1 cellular context compared by ENCODE assay signal in genomic region chr19:51366050-51366998, GRCh38.
TF ChIP-seq lines count a peak whose summit lies in the region.

TSS of gene ETFB (minus strand) at chr19:51366388. CDS start at chr19:51366326, 62 bp downstream.

TF ChIP-seq in HepG2, 621 proteins besides CTCF, POLR2A, EP300 and RAD21 (continued from another document and continues in another):
- TF ChIP-seq ZNF780A (CRISPR knock-in tag; IDR thresholded peaks at IDR 0.05) (peak; percentile 73), ZNF230 (CRISPR knock-in tag; IDR thresholded peaks at IDR 0.05) (no peak), ZBTB4 (CRISPR knock-in tag; IDR thresholded peaks at IDR 0.05; ENCODE audit: borderline replicate concordance) (no peak), ZNF557 (CRISPR knock-in tag; IDR thresholded peaks at IDR 0.05) (no peak), ZBTB26 (CRISPR knock-in tag; IDR thresholded peaks at IDR 0.05; ENCODE audit: borderline replicate concordance) (peak; percentile 9; the same call in 1 of the 2 replicates), IRF2 (CRISPR knock-in tag; IDR thresholded peaks at IDR 0.05) (no peak; the same call in 1 of the 2 replicates), ZFP82 (CRISPR knock-in tag; IDR thresholded peaks at IDR 0.05; ENCODE audit: borderline replicate concordance) (peak; percentile 15; the same call in 1 of the 2 replicates), WIZ (CRISPR knock-in tag; IDR thresholded peaks at IDR 0.05) (no peak), PLSCR1 (CRISPR knock-in tag; IDR thresholded peaks at IDR 0.05; ENCODE audit: borderline replicate concordance) (no peak), TAF1 (CRISPR knock-in tag; IDR thresholded peaks at IDR 0.05) (peak; percentile 82), FOXP1 (IDR thresholded peaks at IDR 0.05) (no peak), FOXP1 (CRISPR knock-in tag; IDR thresholded peaks at IDR 0.05) (no peak), ATF2 (CRISPR knock-in tag; IDR thresholded peaks at IDR 0.05) (no peak), SIX4 (CRISPR knock-in tag; IDR thresholded peaks at IDR 0.05) (no peak; the same call in 1 of the 2 replicates), ZNF431 (CRISPR knock-in tag; IDR thresholded peaks at IDR 0.05; ENCODE audit: borderline replicate concordance, low read depth) (no peak), STAG1 (CRISPR knock-in tag; IDR thresholded peaks at IDR 0.05) (no peak), ZSCAN29 (CRISPR knock-in tag; conservative IDR thresholded peaks at IDR 0.05) (no peak), ZNF614 (CRISPR knock-in tag; IDR thresholded peaks at IDR 0.05; ENCODE audit: borderline replicate concordance) (no peak), NFE2L2 (IDR thresholded peaks at IDR 0.05; ENCODE audit: low read length) (no peak), ZNF777 (CRISPR knock-in tag; IDR thresholded peaks at IDR 0.05) (no peak; the same call in 1 of the 2 replicates), ZNF879 (CRISPR knock-in tag; IDR thresholded peaks at IDR 0.05) (no peak), MZF1 (CRISPR knock-in tag; IDR thresholded peaks at IDR 0.05; ENCODE audit: borderline replicate concordance) (no peak), NCOA2 (CRISPR knock-in tag; IDR thresholded peaks at IDR 0.05) (no peak; the same call in 1 of the 2 replicates), MLLT10 (CRISPR knock-in tag; IDR thresholded peaks at IDR 0.05) (no peak), FOXM1 (CRISPR knock-in tag; IDR thresholded peaks at IDR 0.05) (no peak), AKAP8 (CRISPR knock-in tag; IDR thresholded peaks at IDR 0.05) (peak; percentile 69), U2AF1 (optimal IDR thresholded peaks at IDR 0.05; ENCODE audit: low read depth, low read length) (peak; percentile 18), RORA (CRISPR knock-in tag; IDR thresholded peaks at IDR 0.05) (no peak), ZNF703 (CRISPR knock-in tag; IDR thresholded peaks at IDR 0.05; ENCODE audit: borderline replicate concordance) (no peak), HMG20B (CRISPR knock-in tag; conservative IDR thresholded peaks at IDR 0.05) (no peak), HOXA9 (CRISPR knock-in tag; IDR thresholded peaks at IDR 0.05; ENCODE audit: borderline replicate concordance) (no peak), HMGXB4 (CRISPR knock-in tag; IDR thresholded peaks at IDR 0.05; ENCODE audit: borderline replicate concordance in 1 of 2, low read depth in 1 of 2) (no peak; a peak in 2 of 4 replicates), ZBTB33 (CRISPR knock-in tag; IDR thresholded peaks at IDR 0.05) (no peak), MAFF (IDR thresholded peaks at IDR 0.05; ENCODE audit: low read depth, low read length) (no peak), XRCC5 (optimal IDR thresholded peaks at IDR 0.05; ENCODE audit: low read length) (peak; percentile 19), AHR (CRISPR knock-in tag; IDR thresholded peaks at IDR 0.05) (no peak), SALL1 (CRISPR knock-in tag; IDR thresholded peaks at IDR 0.05) (peak; percentile 15; the same call in 1 of the 2 replicates), PLRG1 (conservative IDR thresholded peaks at IDR 0.05) (no peak), EED (CRISPR knock-in tag; IDR thresholded peaks at IDR 0.05) (peak; percentile 67; the same call in 1 of the 2 replicates), MXD3 (CRISPR knock-in tag; IDR thresholded peaks at IDR 0.05) (no peak; the same call in 1 of the 2 replicates), ESRRA (CRISPR knock-in tag; IDR thresholded peaks at IDR 0.05; ENCODE audit: low read depth) (no peak), SRY (CRISPR knock-in tag; IDR thresholded peaks at IDR 0.05) (no peak; the same call in 1 of the 2 replicates), RXRB (CRISPR knock-in tag; IDR thresholded peaks at IDR 0.05; ENCODE audit: borderline replicate concordance) (peak; percentile 98), USF2 (IDR thresholded peaks at IDR 0.05; ENCODE audit: low read depth, low read length) (no peak), USF2 (CRISPR knock-in tag; IDR thresholded peaks at IDR 0.05; ENCODE audit: borderline replicate concordance) (no peak), ZNF609 (CRISPR knock-in tag; IDR thresholded peaks at IDR 0.05; ENCODE audit: borderline replicate concordance) (no peak), ZNF224 (CRISPR knock-in tag; IDR thresholded peaks at IDR 0.05) (peak; percentile 22; the same call in 1 of the 2 replicates), ZFY (CRISPR knock-in tag; IDR thresholded peaks at IDR 0.05) (peak; percentile 58), ZNF331 (CRISPR knock-in tag; IDR thresholded peaks at IDR 0.05) (no peak; the same call in 1 of the 2 replicates), ZNF414 (CRISPR knock-in tag; IDR thresholded peaks at IDR 0.05) (no peak), MED8 (CRISPR knock-in tag; IDR thresholded peaks at IDR 0.05; ENCODE audit: insufficient replicate concordance) (no peak)
